Comparison of ENCODE assay signal across 17 cellular contexts in genomic region chr2:197251576-197251975, GRCh38. TPM values are rescaled to one million over a fixed set of nuclear protein-coding genes. Genes with fewer than 3 reads are reported as not detected.
DNase-seq lines count a peak whose midpoint lies in the region; ATAC-seq, FAIRE-seq and TF ChIP-seq lines count a peak whose summit lies in the region.
"Had no signal": no experiment of that assay in that cellular context is flagged by ENCODE, and none has a peak within 500 bp of the region (broad histone marks: within the 10 kb centered on the region; RNA-seq: fewer than 3 reads in every experiment).

No MANE protein-coding gene starts in this region.

- no peaks in the 10 kb centered on the region for H3K9me3 ChIP-seq in mesenchymal stem cell (ENCODE audit: control insufficient read depth, low read length)
- H3K9me3 ChIP-seq in right atrium auricular region = no peaks in the 10 kb centered on the region

- peak; percentile 23 for FAIRE-seq in GM19239 (lab: Jason Lieb, UNC)

- no peak overlapping the region for H3K4ac ChIP-seq in mesenchymal stem cell (ENCODE audit: low read depth in 1 of 2, low read length in 2 of 2)

- H3K18ac ChIP-seq in mesenchymal stem cell (ENCODE audit: low read depth in 1 of 2, low read length in 2 of 2) = no peak overlapping the region

- H2AFZ ChIP-seq in mesenchymal stem cell (ENCODE audit: low read depth, low read length) = no peak overlapping the region

- peak overlapping the region; percentile 74 for H3K27ac Mint-ChIP-seq in chondrocyte (ENCODE audit: unreplicated experiment)
- H3K27ac Mint-ChIP-seq: progenitor cell of endocrine pancreas had no signal

- H3K4me1 ChIP-seq in mesenchymal stem cell (ENCODE audit: control insufficient read depth, insufficient read depth, low read depth, low read length) (peaks cover 3% of the 10 kb centered on the region), right atrium auricular region (peaks cover 0 to 19% of the 10 kb centered on the region in 2 donors)

- H3K36me3 ChIP-seq in mesenchymal stem cell (ENCODE audit: control insufficient read depth in 1 of 2, insufficient read depth in 2 of 2, low read depth in 1 of 2, low read length in 2 of 2) = no peaks in the 10 kb centered on the region
- H3K36me3 ChIP-seq in right atrium auricular region = no peaks in the 10 kb centered on the region
- H3K36me3 ChIP-seq: cardiac muscle cell had no signal

- H3K4me3 Mint-ChIP-seq in chondrocyte (ENCODE audit: unreplicated experiment) = peak overlapping the region; percentile 27

- DNase-seq in AG08395 (ENCODE audit: low spot score) (peak; percentile 69), GM19239 (ENCODE audit: insufficient read length, low spot score) (no peak), chondrocyte (ENCODE audit: low spot score) (no peak), mesenchymal stem cell (no peak), right atrium auricular region (ENCODE audit: low spot score) (no peak), NCI-H1105 treated with DMSO at 0.1 percent for 48 hours (lab: John Stamatoyannopoulos, UW) (no peak)
- no peak for DNase-seq in activated CD8-positive, alpha-beta memory T cell treated with anti-CD3 and anti-CD28 coated beads, Interleukin-2, amount 50 U/mL, for 4 hours
- DNase-seq: activated CD4-positive, CD25-positive, alpha-beta regulatory T cell; activated naive CD4-positive, alpha-beta T cell treated with Interleukin-2 at 50 U/mL for 16 hours; head of caudate nucleus; Kasumi-1; kidney glomerular epithelial cell; NCI-H146; NCI-H226 had no signal

- H4K8ac ChIP-seq in mesenchymal stem cell (ENCODE audit: low read length) = no peak overlapping the region

- no peaks in the 10 kb centered on the region for H3K27me3 Mint-ChIP-seq in chondrocyte (ENCODE audit: low read depth)
- H3K27me3 Mint-ChIP-seq: progenitor cell of endocrine pancreas had no signal

- H2BK12ac ChIP-seq in mesenchymal stem cell (ENCODE audit: low read length in 2 of 2) = no peak overlapping the region

- H3K27me3 ChIP-seq in mesenchymal stem cell (ENCODE audit: control insufficient read depth in 1 of 2, insufficient read depth in 1 of 2, low read length in 2 of 2) (no peaks in the 10 kb centered on the region), right atrium auricular region (no peaks in the 10 kb centered on the region)
- H3K27me3 ChIP-seq: cardiac muscle cell had no signal

- 90% methylated on average over 2 of the region's 4 CpGs for WGBS in mesenchymal stem cell

- H4K91ac ChIP-seq in mesenchymal stem cell (ENCODE audit: low read length) = no peak overlapping the region

- ATAC-seq in HG03354 (IDR thresholded peaks at IDR 0.05; ENCODE audit: poor library complexity, severe bottlenecking, unreplicated experiment) = no peak

- H3K36me3 Mint-ChIP-seq in chondrocyte (ENCODE audit: low read depth) = no peaks in the 10 kb centered on the region

- H3K14ac ChIP-seq in mesenchymal stem cell (ENCODE audit: low read length in 2 of 2) = no peak overlapping the region

- H3K9ac ChIP-seq in mesenchymal stem cell (ENCODE audit: low read length) = peak overlapping the region; percentile 23

- no peak overlapping the region for H3K23ac ChIP-seq in mesenchymal stem cell (ENCODE audit: low read length in 2 of 2)

- no peak overlapping the region for H2AK5ac ChIP-seq in mesenchymal stem cell (ENCODE audit: low read length, severe bottlenecking)

- H3K27ac ChIP-seq in mesenchymal stem cell (ENCODE audit: low read length, poor library complexity, severe bottlenecking) = no peak overlapping the region
- H3K27ac ChIP-seq in right atrium auricular region = no peak overlapping the region
- H3K27ac ChIP-seq: cardiac muscle cell had no signal

- no peak overlapping the region for H2BK120ac ChIP-seq in mesenchymal stem cell (ENCODE audit: low read depth, low read length)

- H2BK15ac ChIP-seq in mesenchymal stem cell (ENCODE audit: low read depth, poor library complexity, severe bottlenecking) = no peak overlapping the region

- H3K9me3 Mint-ChIP-seq in chondrocyte (ENCODE audit: low read depth) = no peaks in the 10 kb centered on the region

- TF ChIP-seq CTCF in chondrocyte (IDR thresholded peaks at IDR 0.05) = no peak
- TF ChIP-seq CTCF in right atrium auricular region (IDR thresholded peaks at IDR 0.05) = no peak

- H3K4me3 ChIP-seq in mesenchymal stem cell (ENCODE audit: insufficient read depth in 1 of 2, low read depth in 1 of 2, low read length in 2 of 2) (no peak overlapping the region), right atrium auricular region (no peak overlapping the region)
- H3K4me3 ChIP-seq: cardiac muscle cell had no signal

- H3K4me1 Mint-ChIP-seq in chondrocyte (ENCODE audit: low read depth) = peaks cover 73% of the 10 kb centered on the region

- no peak overlapping the region for H2BK5ac ChIP-seq in mesenchymal stem cell (ENCODE audit: low read depth, low read length, poor library complexity, severe bottlenecking)

- H3K79me1 ChIP-seq in mesenchymal stem cell (replicated peaks; ENCODE audit: low read length, poor library complexity, severe bottlenecking) = no peaks in the 10 kb centered on the region

- no peak overlapping the region for H3K4me2 ChIP-seq in mesenchymal stem cell (ENCODE audit: low read length, poor library complexity, severe bottlenecking)

RNA-seq across cellular contexts. Expression of gene ANKRD44, which starts 59.0 kb away (rescaled TPM):
- total RNA-seq in chondrocyte (21.4 to 45.8 TPM (median 26.1 TPM) in 3 replicates), right atrium auricular region (10 to 100 TPM in 1 of 2 donors, 1 to 10 TPM in 1; 7.0 to 10.1 TPM)
- 2.4 TPM for polyA plus RNA-seq in mesenchymal stem cell (2013, experiment 1 of 2)
- polyA plus RNA-seq in mesenchymal stem cell (2013, experiment 2 of 2) = 2.8 TPM
